8 cellular contexts compared by ENCODE assay signal in genomic region chr13:19060311-19061002, GRCh38.
"Had no signal": no experiment of that assay in that cellular context is flagged by ENCODE, and none has a peak within 500 bp of the region (broad histone marks: within the 10 kb centered on the region; RNA-seq: fewer than 3 reads in every experiment).

No MANE protein-coding gene starts in this region.

- H3K27ac Mint-ChIP-seq: IgD-negative memory B cell had no signal

- H3K27ac ChIP-seq: HL-60, KMS-11 had no signal

- H3K27me3 Mint-ChIP-seq: IgD-negative memory B cell had no signal

- H3K4me3 ChIP-seq: K562 had no signal

- H3K4me1 Mint-ChIP-seq: IgD-negative memory B cell had no signal

- DNase-seq: IMR-90, KBM-7, KG1 had no signal

- ATAC-seq: HepG2, K562 had no signal

- H3K4me3 Mint-ChIP-seq: IgD-negative memory B cell had no signal
